8 cellular contexts compared by ENCODE assay signal in the genomic region with DNA sequence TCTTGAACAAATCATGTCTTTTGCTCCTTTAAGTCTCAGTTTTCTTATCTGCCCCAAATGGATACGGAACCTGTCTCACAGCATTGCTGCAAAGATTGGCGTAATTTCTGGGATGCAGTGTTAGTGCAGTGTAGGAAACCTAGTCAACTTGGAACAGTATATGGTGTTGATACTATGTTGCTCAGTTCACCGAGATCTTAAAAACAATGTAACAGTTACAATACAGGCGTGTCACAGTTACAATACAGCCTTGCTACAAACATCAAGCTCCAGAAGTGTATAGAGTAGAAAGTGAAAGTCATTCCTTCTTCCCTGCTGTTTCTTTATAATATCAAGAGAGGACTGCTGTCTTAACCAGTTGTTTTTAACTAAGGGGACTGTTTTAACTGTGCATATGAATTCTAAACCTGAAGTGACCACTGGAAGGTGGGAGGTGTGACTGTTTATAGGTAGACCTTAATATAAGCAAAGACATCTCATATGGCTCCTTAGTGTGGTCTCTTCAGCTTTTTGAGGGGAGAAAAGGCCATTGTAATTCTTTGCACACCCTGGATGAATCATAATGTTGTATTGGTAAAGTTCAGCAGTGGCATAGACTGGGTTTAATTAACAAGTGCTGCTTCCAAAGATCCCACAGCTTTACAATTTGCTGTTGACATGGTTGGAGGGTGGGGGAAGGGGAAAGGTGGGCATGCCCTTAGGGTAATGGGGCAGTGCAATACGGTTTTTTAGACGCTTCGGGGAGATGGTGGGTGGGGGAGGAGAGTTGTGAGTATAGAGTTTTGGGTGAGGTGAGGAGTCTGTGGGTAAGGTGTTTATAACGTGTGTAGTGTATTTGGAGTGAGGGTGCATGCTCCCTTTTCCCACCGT. TPM values are rescaled to one million over a fixed set of nuclear protein-coding genes. Genes with fewer than 3 reads are reported as not detected.
A peak's percentile ranks its signal among the peaks of the same experiment; 100 is the strongest.
DNase-seq lines count a peak whose midpoint lies in the region; ATAC-seq and TF ChIP-seq lines count a peak whose summit lies in the region.

No MANE protein-coding gene starts in this region.

- H3K4me3 Mint-ChIP-seq in activated B cell treated with CpG ODN at 0.5 μM for 24 hours: peak overlapping the region; percentile 9

- H3K9me2 ChIP-seq in HCT116 (ENCODE audit: insufficient read depth): no peaks in the 10 kb centered on the region

- no peak overlapping the region for H2AFZ ChIP-seq in HCT116 (ENCODE audit: low read depth, low read length, poor library complexity, severe bottlenecking)

- peaks cover 99% of the 10 kb centered on the region for H3K79me2 ChIP-seq in HCT116 (ENCODE audit: insufficient read depth, low read length)

- ATAC-seq in HCT116 (0 out of 2 replicates have a peak, but pooled peaks have one; percentile 4), activated B cell treated with CpG ODN at 0.5 μM for 24 hours (ENCODE audit: low read depth) (no peak), GM18909 (IDR thresholded peaks at IDR 0.05; ENCODE audit: poor library complexity, unreplicated experiment) (no peak)

- H3K4me1 ChIP-seq in HCT116 (ENCODE audit: control insufficient read depth in 1 of 2, insufficient read depth in 2 of 2, low read length in 2 of 2) (peaks cover 17 to 44% of the 10 kb centered on the region in 2 experiments), skeletal muscle satellite cell (ENCODE audit: control insufficient read depth, insufficient read depth, low read length) (peaks cover 71% of the 10 kb centered on the region)

- peaks cover 65% of the 10 kb centered on the region for H4K20me1 ChIP-seq in HCT116 (ENCODE audit: insufficient read depth)

- H3K9ac ChIP-seq in HCT116 (ENCODE audit: low read length) (no peak overlapping the region), skeletal muscle satellite cell (ENCODE audit: low read depth, low read length) (peak overlapping the region; percentile 5)

- H3K4me2 ChIP-seq in HCT116 (ENCODE audit: low read length) (no peak overlapping the region), skeletal muscle satellite cell (ENCODE audit: low read length) (peak overlapping the region; percentile 76)

- no peak for DNase-seq in HCT116 (ENCODE audit: low read depth, low spot score)
- DNase-seq in activated B cell treated with CpG ODN at 0.5 μM for 24 hours: no peak
- peak; percentile 49 for DNase-seq in fibroblast of the aortic adventitia (ENCODE audit: low read depth)
- DNase-seq in NCI-H1105 (lab: John Stamatoyannopoulos, UW): no peak
- DNase-seq in central memory CD4-positive, alpha-beta T cell: no peak
- DNase-seq in NCI-H510A treated with DMSO at 0.1 percent for 48 hours (lab: John Stamatoyannopoulos, UW): no peak

- H3K9me3 Mint-ChIP-seq in activated B cell treated with CpG ODN at 0.5 μM for 24 hours: no peaks in the 10 kb centered on the region

- TF ChIP-seq POLR2A in HCT116 (IDR thresholded peaks at IDR 0.05; ENCODE audit: borderline replicate concordance, extremely low read depth, insufficient read depth, insufficient read length): no peak

- no peaks in the 10 kb centered on the region for H3K27me3 Mint-ChIP-seq in activated B cell treated with CpG ODN at 0.5 μM for 24 hours

- intact Hi-C loops in HCT116 (cut with micrococcal nuclease): no loop called here
- intact Hi-C loops in activated B cell treated with CpG ODN at 0.5 μM for 24 hours (cut with micrococcal nuclease): no loop called here

- H3K27me3 ChIP-seq in HCT116 (ENCODE audit: insufficient read depth, low read length) (no peaks in the 10 kb centered on the region), skeletal muscle satellite cell (ENCODE audit: control insufficient read depth, insufficient read depth, low read length) (no peaks in the 10 kb centered on the region)

- H3K36me3 ChIP-seq in HCT116 (ENCODE audit: control insufficient read depth in 1 of 2, insufficient read depth in 2 of 2, low read length in 2 of 2) (no peaks in the 10 kb centered on the region; a peak in 2 of 4 replicates), skeletal muscle satellite cell (ENCODE audit: insufficient read depth, low read length) (no peaks in the 10 kb centered on the region)

- CTCF ChIA-PET in HCT116 (lab: Charles Lee): no interaction called here
- CTCF ChIA-PET in activated B cell treated with CpG ODN at 0.5 μM for 24 hours (lab: Charles Lee): no interaction called here

- peaks cover 31% of the 10 kb centered on the region for H3K36me3 Mint-ChIP-seq in activated B cell treated with CpG ODN at 0.5 μM for 24 hours (ENCODE audit: low read depth)

- BruUV-seq in HCT116 (replicated peaks; lab: Mats Ljungman, UMichigan): no TSS peak

- H3K4me3 ChIP-seq in HCT116 (replicated peaks in 1 of 2; ENCODE audit: low read depth in 1 of 2, low read length in 2 of 2): no peak overlapping the region
- peak overlapping the region; percentile 42 for H3K4me3 ChIP-seq in fibroblast of the aortic adventitia (ENCODE audit: low read depth, low read length)
- peak overlapping the region; percentile 54 for H3K4me3 ChIP-seq in skeletal muscle satellite cell (ENCODE audit: low read length)

- TF ChIP-seq CTCF in HCT116 (IDR thresholded peaks at IDR 0.05 in 2 of 3, conservative IDR thresholded peaks at IDR 0.05 in 1 of 3; ENCODE audit: borderline replicate concordance in 1 of 3, insufficient read depth in 1 of 3, low read depth in 2 of 3, low read length in 2 of 3): no peak
- TF ChIP-seq CTCF in activated B cell treated with CpG ODN at 0.5 μM for 24 hours (IDR thresholded peaks at IDR 0.05): no peak
- no peak for TF ChIP-seq CTCF in fibroblast of the aortic adventitia (IDR thresholded peaks at IDR 0.05; ENCODE audit: insufficient read depth, low read length)

- peaks cover 92% of the 10 kb centered on the region for H3K4me1 Mint-ChIP-seq in activated B cell treated with CpG ODN at 0.5 μM for 24 hours

- TF ChIP-seq RAD21 in HCT116 (IDR thresholded peaks at IDR 0.05; ENCODE audit: low read depth): no peak

- peak overlapping the region; percentile 50 for H3K27ac Mint-ChIP-seq in activated B cell treated with CpG ODN at 0.5 μM for 24 hours

- POLR2A ChIA-PET in HCT116 (lab: Charles Lee): interaction anchor here (0.6 kb wide), 1 partner anchor 33 kb away, joined by 3 read pairs; no protein-coding TSS in a partner anchor
- POLR2A ChIA-PET in activated B cell treated with CpG ODN at 0.5 μM for 24 hours (lab: Charles Lee): interaction anchor here (0.6 kb wide), 3 partner anchors 10 to 160 kb away, joined by 3 to 8 read pairs (median 5); no protein-coding TSS in a partner anchor

- RAD21 ChIA-PET in HCT116 (lab: Charles Lee; ENCODE audit: low non-redundant PET in 1 of 2, low total read pairs in 2 of 2, uncharacterized antibody in 2 of 2, unreplicated experiment in 2 of 2): no interaction called here

- H3K27ac ChIP-seq in HCT116 (ENCODE audit: low read depth, low read length): peak overlapping the region; percentile 9; the same call in 1 of the 2 replicates

- H3K9me3 ChIP-seq in HCT116 (ENCODE audit: control insufficient read depth in 1 of 2, insufficient read depth in 1 of 2, low read depth in 1 of 2, low read length in 2 of 2) (no peaks in the 10 kb centered on the region), skeletal muscle satellite cell (replicated peaks; ENCODE audit: low read length) (no peaks in the 10 kb centered on the region)

TF ChIP-seq in HCT116, 20 proteins besides CTCF, POLR2A, EP300 and RAD21:
- TF ChIP-seq ELF1 (IDR thresholded peaks at IDR 0.05; ENCODE audit: borderline replicate concordance, low read depth): no peak

RNA-seq across cellular contexts. Expression of gene PRRC2B, which starts 12.9 kb away (rescaled TPM):
- total RNA-seq in HCT116 (2021; ENCODE audit: unreplicated experiment) (170 TPM), activated B cell treated with CpG ODN at 0.5 μM for 24 hours (170 and 206 TPM in 2 replicates), fibroblast of the aortic adventitia (ENCODE audit: low replicate concordance) (69.7 and 162 TPM in 2 replicates)
- 59.0 and 60.8 TPM in 2 replicates for polyA plus RNA-seq in HCT116 (2012)
- 51.7 and 54.2 TPM in 2 replicates for total RNA-seq in skeletal muscle satellite cell (2012; rRNA removed)

Comparison
In these comparisons a context has a peak if more than half of its experiments do, and no peak if none do; other contexts are left out.
1. H3K4me3 ChIP-seq: peak in fibroblast of the aortic adventitia (single experiment) and skeletal muscle satellite cell (single experiment); none in HCT116 (0 of 2).